1 cellular context compared by ENCODE assay signal in genomic region chr1:32393136-32393535, GRCh38.
TF ChIP-seq lines count a peak whose summit lies in the region.

No MANE protein-coding gene starts in this region.

TF ChIP-seq in K562, 482 proteins besides CTCF, POLR2A, EP300 and RAD21:
- TF ChIP-seq BRF2 (IDR thresholded peaks at IDR 0.05; ENCODE audit: borderline replicate concordance, insufficient read depth, insufficient read length) = no peak
- TF ChIP-seq YY1 (IDR thresholded peaks at IDR 0.05; ENCODE audit: borderline replicate concordance in 1 of 3, control insufficient read depth in 1 of 3, extremely low read depth in 1 of 3, insufficient read depth in 3 of 3, insufficient read length in 1 of 3, insufficient replicate concordance in 2 of 3, low read depth in 1 of 3, low read length in 2 of 3) = peak in 1 of 3 experiments; percentile 26
- 0 out of 2 replicates have a peak, but pooled peaks have one; percentile 35 for TF ChIP-seq MTF1 (CRISPR knock-in tag; IDR thresholded peaks at IDR 0.05; ENCODE audit: borderline replicate concordance)
- 0 out of 2 replicates have a peak, but pooled peaks have one; percentile 17 for TF ChIP-seq ZNF165 (CRISPR knock-in tag; IDR thresholded peaks at IDR 0.05; ENCODE audit: borderline replicate concordance)
- no peak for TF ChIP-seq ZMIZ1 (IDR thresholded peaks at IDR 0.05; ENCODE audit: low read depth in 2 of 2, low read length in 2 of 2)
- TF ChIP-seq MEIS2 (IDR thresholded peaks at IDR 0.05; ENCODE audit: partially characterized antibody) = no peak
- no peak for TF ChIP-seq ZNF184 (CRISPR knock-in tag; IDR thresholded peaks at IDR 0.05)
- TF ChIP-seq NR2C2 (CRISPR knock-in tag; IDR thresholded peaks at IDR 0.05) = peak; percentile 37; the same call in 1 of the 2 replicates
- TF ChIP-seq NR2C2 (tag; IDR thresholded peaks at IDR 0.05) = no peak
- no peak for TF ChIP-seq LCOR (CRISPR knock-in tag; IDR thresholded peaks at IDR 0.05)
- TF ChIP-seq ZNF311 (CRISPR knock-in tag; IDR thresholded peaks at IDR 0.05) = no peak
- peak; percentile 52; the same call in 1 of the 2 replicates for TF ChIP-seq ZNF395 (CRISPR knock-in tag; IDR thresholded peaks at IDR 0.05)
- peak; percentile 68; the same call in 1 of the 2 replicates for TF ChIP-seq RERE (CRISPR knock-in tag; IDR thresholded peaks at IDR 0.05; ENCODE audit: borderline replicate concordance)
- TF ChIP-seq ZNF75A (CRISPR knock-in tag; IDR thresholded peaks at IDR 0.05) = 0 out of 2 replicates have a peak, but pooled peaks have one; percentile 33
- TF ChIP-seq ELF4 (CRISPR knock-in tag; IDR thresholded peaks at IDR 0.05) = 0 out of 2 replicates have a peak, but pooled peaks have one; percentile 29
- TF ChIP-seq ZNF217 (CRISPR knock-in tag; IDR thresholded peaks at IDR 0.05) = no peak
- TF ChIP-seq XRCC3 (IDR thresholded peaks at IDR 0.05) = no peak
- TF ChIP-seq ZNF436 (CRISPR knock-in tag; IDR thresholded peaks at IDR 0.05) = peak; percentile 30; the same call in 1 of the 2 replicates
- TF ChIP-seq KDM2B (CRISPR knock-in tag; IDR thresholded peaks at IDR 0.05) = no peak
- no peak for TF ChIP-seq ZNF24 (IDR thresholded peaks at IDR 0.05)
